20 cellular contexts compared by ENCODE assay signal in the genomic region with DNA sequence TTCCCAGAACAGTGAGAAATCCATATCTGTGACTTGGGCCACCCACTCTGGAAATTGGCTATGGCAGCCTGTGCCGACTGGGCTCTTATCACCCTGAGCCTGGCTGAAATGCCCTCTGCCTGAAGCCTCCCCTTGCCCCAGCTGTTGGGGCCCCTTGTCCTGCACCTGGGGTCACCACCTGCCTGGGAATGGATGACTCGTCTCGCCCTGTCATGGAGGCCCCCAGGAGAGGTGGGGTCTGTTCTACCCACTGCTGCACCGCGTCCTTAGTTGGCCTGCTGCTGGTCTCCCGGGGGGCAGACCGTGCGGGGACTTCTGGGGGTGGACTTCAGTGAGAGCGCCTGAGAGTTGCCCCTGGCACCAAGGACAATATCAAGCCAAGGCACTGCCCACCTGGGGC. TPM values are rescaled to one million over a fixed set of nuclear protein-coding genes. Genes with fewer than 3 reads are reported as not detected.
DNase-seq lines count a peak whose midpoint lies in the region; ATAC-seq and TF ChIP-seq lines count a peak whose summit lies in the region.
"Had no signal": no experiment of that assay in that cellular context is flagged by ENCODE, and none has a peak within 500 bp of the region (broad histone marks: within the 10 kb centered on the region; RNA-seq: fewer than 3 reads in every experiment).

No MANE protein-coding gene starts in this region.

- intact Hi-C loops in Right ventricle myocardium superior (cut with DNase I) (no loop called here), heart right ventricle (cut with DNase I) (no loop called here)

- H3K27me3 ChIP-seq in heart right ventricle (peaks cover 0 to 18% (median 6%) of the 10 kb centered on the region in 7 donors), lung (ENCODE audit: control insufficient read depth, insufficient read depth) (no peaks in the 10 kb centered on the region), suprapubic skin (no peaks in the 10 kb centered on the region)
- H3K27me3 ChIP-seq: BLaER1 had no signal

- 93 to 97% methylated on average over 9 of the region's 9 CpGs for WGBS in heart right ventricle, 2 donors
- 96 to 98% methylated on average over 9 of the region's 9 CpGs for WGBS in lung, 2 donors
- WGBS in suprapubic skin, result 90% methylated on average over 4 of the region's 9 CpGs

- peaks cover 0 to 38% (median 9%) of the 10 kb centered on the region in 9 donors for H3K4me1 ChIP-seq in heart right ventricle
- peaks cover 0 to 3% of the 10 kb centered on the region in 2 donors for H3K4me1 ChIP-seq in lung (ENCODE audit: control insufficient read depth in 2 of 2, insufficient read depth in 2 of 2, low read length in 2 of 2)
- peaks cover 15% of the 10 kb centered on the region for H3K4me1 ChIP-seq in suprapubic skin

- DNase-seq in Right ventricle myocardium superior (peak; percentile 35), heart right ventricle (no peak), coronary artery (ENCODE audit: low spot score) (peak; percentile 35), lung (ENCODE audit: low spot score) (peak; percentile 15), suprapubic skin (ENCODE audit: low spot score in 2 of 2) (peak; percentile 61 to 63), DMS53 (lab: John Stamatoyannopoulos, UW) (no peak)
- DNase-seq: Calu3; CD4-positive, alpha-beta memory T cell; DMS79 treated with DMSO at 0.1 percent for 48 hours; GOT3; Karpas-422; NCI-H1417 treated with DMSO at 0.1 percent for 48 hours; NCI-H187 treated with DMSO at 0.1 percent for 48 hours; NCI-H226; NCI-H524; SIG-M5 had no signal

- TF ChIP-seq POLR2A in suprapubic skin (IDR thresholded peaks at IDR 0.05), result no peak

- H3K4me3 ChIP-seq in heart right ventricle (no peak overlapping the region), coronary artery (no peak overlapping the region), lung (no peak overlapping the region), suprapubic skin (no peak overlapping the region)
- H3K4me3 ChIP-seq: BLaER1 had no signal

- H3K36me3 ChIP-seq in heart right ventricle (no peaks in the 10 kb centered on the region), lung (ENCODE audit: control insufficient read depth in 2 of 2, insufficient read depth in 2 of 2, low read length in 2 of 2) (no peaks in the 10 kb centered on the region), suprapubic skin (no peaks in the 10 kb centered on the region)
- H3K36me3 ChIP-seq: BLaER1 had no signal

- ATAC-seq in Right ventricle myocardium superior (ENCODE audit: poor library complexity) (no peak), heart right ventricle (no peak), lung (ENCODE audit: insufficient read depth, low FRiP score) (no peak), HG03135 (IDR thresholded peaks at IDR 0.05; ENCODE audit: unreplicated experiment) (no peak)

- TF ChIP-seq CTCF in heart right ventricle (IDR thresholded peaks at IDR 0.05), result no peak
- TF ChIP-seq CTCF in coronary artery (IDR thresholded peaks at IDR 0.05), result no peak
- TF ChIP-seq CTCF in lung (IDR thresholded peaks at IDR 0.05; ENCODE audit: control extremely low read depth, extremely low read depth), result no peak
- TF ChIP-seq CTCF in suprapubic skin (IDR thresholded peaks at IDR 0.05), result no peak

- H3K27ac ChIP-seq in heart right ventricle, result no peak overlapping the region
- no peak overlapping the region for H3K27ac ChIP-seq in coronary artery
- H3K27ac ChIP-seq in lung (ENCODE audit: low read depth in 1 of 2, low read length in 1 of 2), result no peak overlapping the region
- no peak overlapping the region for H3K27ac ChIP-seq in suprapubic skin
- H3K27ac ChIP-seq: BLaER1 had no signal

- no peak for TF ChIP-seq EP300 in suprapubic skin (IDR thresholded peaks at IDR 0.05)

- no peaks in the 10 kb centered on the region for H3K9me3 ChIP-seq in heart right ventricle
- no peaks in the 10 kb centered on the region for H3K9me3 ChIP-seq in lung (ENCODE audit: control insufficient read depth in 2 of 2, insufficient read depth in 1 of 2, low read length in 1 of 2)
- no peaks in the 10 kb centered on the region for H3K9me3 ChIP-seq in suprapubic skin
- H3K9me3 ChIP-seq: BLaER1 had no signal

RNA-seq across cellular contexts. Expression of gene COL5A1, which starts 46.6 kb away (rescaled TPM):
- total RNA-seq in Right ventricle myocardium superior, result 12.7 TPM
- 10 to 100 TPM in 7 of 10 donors, 1 to 10 TPM in 3; 8.1 to 60.0 (median 12.2) TPM for total RNA-seq in heart right ventricle
- polyA plus RNA-seq in heart right ventricle, result 10 to 100 TPM; 13.8 to 19.7 TPM
- total RNA-seq in lung, result 100 to 1,000 TPM in 1 of 2 donors, 10 to 100 TPM in 1; 96.6 to 169 TPM
- 10 to 100 TPM; 12.2 to 34.1 TPM for polyA plus RNA-seq in lung
- 10 to 100 TPM in 3 of 4 donors, 1 to 10 TPM in 1; 8.6 to 16.5 (median 15.4) TPM for total RNA-seq in suprapubic skin
- total RNA-seq: Calu3, MCF 10A had no signal
- polyA plus RNA-seq: IgD-negative memory B cell had no signal

Comparison
In these comparisons a context has a peak if more than half of its experiments do, and no peak if none do; other contexts are left out.
1. DNase-seq: peak in Right ventricle myocardium superior (single experiment), coronary artery (single experiment), lung (single experiment) and suprapubic skin (2 of 2); none in heart right ventricle (0 of 2) and DMS53 (single experiment).